Comparison of ENCODE assay signal across 22 cellular contexts in genomic region chr15:98386594-98386993, GRCh38.
"Had no signal": no experiment of that assay in that cellular context is flagged by ENCODE, and none has a peak within 500 bp of the region (broad histone marks: within the 10 kb centered on the region; RNA-seq: fewer than 3 reads in every experiment).

No MANE protein-coding gene starts in this region.

- H3K9me3 Mint-ChIP-seq: stimulated activated naive CD8-positive, alpha-beta T cell treated with anti-CD3 and anti-CD28 coated beads, Interleukin-15, Interleukin-2, amounts not matched to agents 100 ng/mL and 50 ng/mL, for 24 hours had no signal

- H3K36me3 Mint-ChIP-seq: natural killer cell treated with Interleukin-12 subunit alpha and Interleukin-12 subunit beta and Interleukin-15 and Interleukin-18, amount 100 ng/mL, for 72 hours; neural progenitor cell; stimulated activated effector memory CD8-positive, alpha-beta T cell treated with anti-CD3 and anti-CD28 coated beads, Interleukin-12 subunit alpha, Interleukin-12 subunit beta, amount 100 ng/mL, for 72 hours; stimulated activated naive B cell treated with anti-CD40 and anti-IgM and Interleukin-4, amounts not matched to agents 10 μg/mL and 1 μg/mL and 100 μg/mL, for 72 hours had no signal

- FAIRE-seq: small intestine had no signal

- H3K27ac Mint-ChIP-seq: natural killer cell treated with Interleukin-12 subunit alpha and Interleukin-12 subunit beta and Interleukin-15 and Interleukin-18, amount 100 ng/mL, for 72 hours; neural progenitor cell; progenitor cell of endocrine pancreas; stimulated activated effector memory CD8-positive, alpha-beta T cell treated with anti-CD3 and anti-CD28 coated beads, Interleukin-12 subunit alpha, Interleukin-12 subunit beta, amount 100 ng/mL, for 72 hours; stimulated activated naive B cell treated with anti-CD40 and anti-IgM and Interleukin-4, amounts not matched to agents 10 μg/mL and 1 μg/mL and 100 μg/mL, for 72 hours; stimulated activated naive CD8-positive, alpha-beta T cell treated with anti-CD3 and anti-CD28 coated beads, Interleukin-15, Interleukin-2, amounts not matched to agents 100 ng/mL and 50 ng/mL, for 24 hours had no signal

- H3K4me1 Mint-ChIP-seq: stimulated activated effector memory CD8-positive, alpha-beta T cell treated with anti-CD3 and anti-CD28 coated beads, Interleukin-12 subunit alpha, Interleukin-12 subunit beta, amount 100 ng/mL, for 72 hours; stimulated activated naive B cell treated with anti-CD40 and anti-IgM and Interleukin-4, amounts not matched to agents 10 μg/mL and 1 μg/mL and 100 μg/mL, for 72 hours had no signal

- DNase-seq: occipital lobe; ovary; posterior cingulate gyrus; psoas muscle; right cardiac atrium; right lobe of liver; sigmoid colon; small intestine; stimulated activated CD4-positive, alpha-beta T cell treated with anti-CD3 and anti-CD28 coated beads, Interleukin-15, amount 100 ng/mL, for 24 hours; stimulated activated CD4-positive, alpha-beta T cell treated with anti-CD3 and anti-CD28 coated beads, Interleukin-2, amount 100 ng/mL, for 24 hours; stimulated activated CD4-positive, alpha-beta T cell treated with anti-CD3 and anti-CD28 coated beads, Interleukin-2, amount 100 ng/mL, for 48 hours; stimulated activated CD4-positive, alpha-beta T cell treated with anti-CD3 and anti-CD28 coated beads, Interleukin-4, amount 100 ng/mL, for 24 hours; stimulated activated naive B cell treated with anti-CD40 and anti-IgM and Interleukin-4, amounts not matched to agents 10 μg/mL and 1 μg/mL and 100 μg/mL, for 72 hours; stimulated activated naive CD4-positive, alpha-beta T cell treated with Interleukin-2 at 50 U/mL for 16 hours; stomach; thyroid gland; upper lobe of left lung had no signal

- H3K4me3 Mint-ChIP-seq: natural killer cell treated with Interleukin-12 subunit alpha and Interleukin-12 subunit beta and Interleukin-15 and Interleukin-18, amount 100 ng/mL, for 72 hours; neural progenitor cell; stimulated activated effector memory CD8-positive, alpha-beta T cell treated with anti-CD3 and anti-CD28 coated beads, Interleukin-12 subunit alpha, Interleukin-12 subunit beta, amount 100 ng/mL, for 72 hours; stimulated activated naive B cell treated with anti-CD40 and anti-IgM and Interleukin-4, amounts not matched to agents 10 μg/mL and 1 μg/mL and 100 μg/mL, for 72 hours; stimulated activated naive CD8-positive, alpha-beta T cell treated with anti-CD3 and anti-CD28 coated beads, Interleukin-15, Interleukin-2, amounts not matched to agents 100 ng/mL and 50 ng/mL, for 24 hours had no signal
